Comparison of ENCODE assay signal across 9 cellular contexts in the genomic region with DNA sequence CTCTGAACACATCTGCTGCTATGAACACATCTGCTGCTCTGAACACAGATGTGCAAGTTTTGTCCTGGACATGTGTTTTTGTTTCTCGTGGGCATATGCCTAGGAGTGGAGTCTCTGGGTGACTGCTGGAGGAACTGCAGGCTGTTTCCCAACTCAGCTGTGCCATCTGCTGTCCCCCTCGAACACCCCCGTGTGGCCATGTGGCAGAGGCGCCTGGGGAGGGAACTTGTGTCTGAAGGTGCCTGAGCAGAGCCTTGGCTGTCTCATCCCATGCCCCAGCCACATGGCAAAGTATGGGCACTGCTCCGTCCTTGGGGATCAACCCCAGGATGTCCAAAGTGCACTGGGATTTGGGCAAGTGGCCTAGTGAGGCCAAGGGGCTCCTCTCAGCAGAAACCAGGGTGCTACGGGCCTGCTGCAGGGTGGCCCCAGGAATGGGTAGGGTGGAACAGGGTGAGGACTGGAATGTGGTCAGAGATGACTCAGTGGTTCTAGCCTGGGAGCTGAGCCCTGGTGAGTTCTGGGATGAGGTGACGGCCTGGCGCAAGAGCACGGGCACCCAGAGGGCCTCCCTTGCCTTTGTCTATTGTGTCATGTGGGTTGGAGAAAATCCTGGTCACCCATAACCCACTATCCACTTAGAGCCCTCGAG. TPM values are rescaled to one million over a fixed set of nuclear protein-coding genes. Genes with fewer than 3 reads are reported as not detected.
DNase-seq lines count a peak whose midpoint lies in the region; ATAC-seq lines count a peak whose summit lies in the region.
"Had no signal": no experiment of that assay in that cellular context is flagged by ENCODE, and none has a peak within 500 bp of the region (broad histone marks: within the 10 kb centered on the region; RNA-seq: fewer than 3 reads in every experiment).

No MANE protein-coding gene starts in this region.

- no peak overlapping the region for H3K4me3 ChIP-seq in iPS-15b (ENCODE audit: low read depth, low read length)

- DNase-seq in NCI-H187 (lab: John Stamatoyannopoulos, UW) = peak; percentile 18 to 29
- DNase-seq in NCI-H187 treated with DMSO at 0.1 percent for 48 hours (lab: John Stamatoyannopoulos, UW) = no peak
- DNase-seq in LoVo (ENCODE audit: low spot score) = peak; percentile 84
- peak; percentile 90 for DNase-seq in amniotic epithelial cell (ENCODE audit: low read depth)
- DNase-seq in NCI-H2029 treated with DMSO at 0.1 percent for 48 hours (lab: John Stamatoyannopoulos, UW) = no peak

- ATAC-seq in HG03045 (IDR thresholded peaks at IDR 0.05; ENCODE audit: unreplicated experiment) = no peak

- H3K27me3 ChIP-seq in iPS-15b (ENCODE audit: control insufficient read depth, insufficient read depth, low read length) = no peaks in the 10 kb centered on the region

- peaks cover 72% of the 10 kb centered on the region for H3K36me3 ChIP-seq in iPS-15b (ENCODE audit: control insufficient read depth, insufficient read depth, low read length)

- no peaks in the 10 kb centered on the region for H3K9me3 ChIP-seq in iPS-15b (ENCODE audit: control insufficient read depth, insufficient read depth, low read length)

- H3K9ac ChIP-seq in iPS-15b (ENCODE audit: low read depth, low read length) = peak overlapping the region; percentile 12

- peaks cover 9% of the 10 kb centered on the region for H3K4me1 ChIP-seq in iPS-15b (ENCODE audit: control insufficient read depth, insufficient read depth, low read length)

- peak overlapping the region; percentile 51 for H3K27ac ChIP-seq in temporal lobe (ENCODE audit: low read depth, low read length)

RNA-seq across cellular contexts. Expression of gene GATD1, which starts 14.7 kb away (rescaled TPM):
- 24.8 TPM for total RNA-seq in temporal lobe

RNA-seq across cellular contexts. Expression of gene TALDO1, which starts 15.3 kb away (rescaled TPM):
- total RNA-seq in temporal lobe = 56.3 TPM

RNA-seq across cellular contexts. Expression of gene CEND1, which starts 27.3 kb away (rescaled TPM):
- 8.6 TPM for total RNA-seq in temporal lobe
- total RNA-seq: CD4-positive, alpha-beta T cell had no signal

RNA-seq across cellular contexts. Expression of gene SLC25A22, which starts 35.5 kb away (rescaled TPM):
- total RNA-seq in temporal lobe = 19.7 TPM

RNA-seq across cellular contexts. Expression of gene PIDD1, which starts 42.5 kb away (rescaled TPM):
- total RNA-seq in temporal lobe = 4.9 TPM

Comparison
In these comparisons a context has a peak if more than half of its experiments do, and no peak if none do; other contexts are left out.
1. DNase-seq: peak in NCI-H187 (2 of 2), LoVo (single experiment) and amniotic epithelial cell (single experiment); none in NCI-H187 treated with DMSO at 0.1 percent for 48 hours (single experiment) and NCI-H2029 treated with DMSO at 0.1 percent for 48 hours (single experiment).